In genomic region chr1:210291786-210292275, GRCh38 we compare ENCODE assay signal across 8 cellular contexts. TPM values are rescaled to one million over a fixed set of nuclear protein-coding genes. Genes with fewer than 3 reads are reported as not detected.
DNase-seq lines count a peak whose midpoint lies in the region; TF ChIP-seq lines count a peak whose summit lies in the region.

No MANE protein-coding gene starts in this region.

- no peaks in the 10 kb centered on the region for H3K79me2 ChIP-seq in osteoblast (ENCODE audit: insufficient read depth, low read length)

- H3K4me1 ChIP-seq in osteoblast (ENCODE audit: insufficient read depth, low read length): peaks cover 19% of the 10 kb centered on the region

- H3K9me3 ChIP-seq in osteoblast (ENCODE audit: low read depth, low read length): no peaks in the 10 kb centered on the region

- H2AFZ ChIP-seq in osteoblast (ENCODE audit: low read length): no peak overlapping the region

- H3K4me2 ChIP-seq in osteoblast (ENCODE audit: insufficient read depth, low read length): peak overlapping the region; percentile 91

- no peaks in the 10 kb centered on the region for H3K36me3 ChIP-seq in osteoblast (ENCODE audit: insufficient read depth, low read length)

- POLR2A ChIA-PET in RWPE1 (lab: Yijun Ruan, JAX; ENCODE audit: low non-redundant PET): no interaction called here

- peak; percentile 93 for DNase-seq in AG09319 (ENCODE audit: extremely low read depth, low read depth)
- no peak for DNase-seq in RWPE1 (ENCODE audit: low spot score)
- peak; percentile 86 for DNase-seq in fibroblast of mammary gland (ENCODE audit: low read depth)
- DNase-seq in osteoblast (ENCODE audit: insufficient read length, low spot score, missing footprints): no peak
- no peak for DNase-seq in DMS 273 treated with DMSO at 0.1 percent for 48 hours (lab: John Stamatoyannopoulos, UW)
- DNase-seq in medulla oblongata (ENCODE audit: extremely low spot score): no peak
- no peak for DNase-seq in GM19240 (ENCODE audit: insufficient read length, low spot score)
- no peak for DNase-seq in HuH-7 (ENCODE audit: low spot score)

- no peaks in the 10 kb centered on the region for H4K20me1 ChIP-seq in osteoblast (ENCODE audit: insufficient read depth, low read length)

- CTCF ChIA-PET in RWPE1 (lab: Yijun Ruan, JAX): interaction anchor here (0.9 to 1.5 kb wide), 5 partner anchors 9 to 148 kb away, joined by 3 to 5 read pairs (median 3); no protein-coding TSS in a partner anchor

- peak overlapping the region; percentile 29 for H3K4me3 ChIP-seq in fibroblast of mammary gland (ENCODE audit: control insufficient read depth, low read depth, low read length)
- peak overlapping the region; percentile 67 for H3K4me3 ChIP-seq in osteoblast (ENCODE audit: insufficient read depth, low read length)

- peaks cover 39% of the 10 kb centered on the region for H3K27me3 ChIP-seq in osteoblast (ENCODE audit: insufficient read depth, low read length)

- no peak for TF ChIP-seq CTCF in AG09319 (IDR thresholded peaks at IDR 0.05; ENCODE audit: low read depth, low read length)
- no peak for TF ChIP-seq CTCF in RWPE1 (conservative IDR thresholded peaks at IDR 0.05; ENCODE audit: low read depth)
- no peak for TF ChIP-seq CTCF in fibroblast of mammary gland (conservative IDR thresholded peaks at IDR 0.05; ENCODE audit: control insufficient read depth, insufficient read depth, low read depth, low read length)
- no peak for TF ChIP-seq CTCF in osteoblast (IDR thresholded peaks at IDR 0.05; ENCODE audit: extremely low read depth, low read depth, low read length)

- peak overlapping the region; percentile 53 for H3K27ac ChIP-seq in RWPE1
- no peak overlapping the region for H3K27ac ChIP-seq in osteoblast (ENCODE audit: low read depth, low read length)

RNA-seq across cellular contexts. Expression of gene HHAT, which starts 36.9 kb away (rescaled TPM):
- total RNA-seq in osteoblast: 5.1 and 7.4 TPM in 2 replicates

RNA-seq across cellular contexts. Expression of gene SERTAD4, which starts 59.2 kb away (rescaled TPM):
- total RNA-seq in osteoblast: 2.9 and 8.0 TPM in 2 replicates

Comparison
In these comparisons a context has a peak if more than half of its experiments do, and no peak if none do; other contexts are left out.
1. DNase-seq: peak in AG09319 (single experiment) and fibroblast of mammary gland (single experiment); none in RWPE1 (single experiment), osteoblast (single experiment), DMS 273 treated with DMSO at 0.1 percent for 48 hours (single experiment), medulla oblongata (single experiment), GM19240 (single experiment) and HuH-7 (single experiment).